16 cellular contexts compared by ENCODE assay signal in the genomic region with DNA sequence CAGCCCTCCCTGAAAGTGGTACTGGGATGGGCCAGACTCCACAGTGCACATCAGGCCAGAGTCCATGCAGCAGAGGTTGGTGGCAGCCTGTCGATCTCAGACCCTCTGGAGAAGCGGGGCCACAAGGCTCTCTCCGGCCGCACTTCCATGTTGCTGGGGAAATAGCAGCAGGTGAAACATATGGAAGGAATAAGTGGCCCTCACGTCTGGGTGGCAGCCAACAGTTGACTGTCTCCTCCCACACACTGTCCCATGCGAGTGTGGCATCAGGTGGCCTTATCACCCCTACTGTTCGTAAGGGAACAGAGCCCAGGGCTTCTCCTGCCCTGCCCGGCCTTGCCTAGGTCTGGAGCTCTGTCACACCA. TPM values are rescaled to one million over a fixed set of nuclear protein-coding genes. Genes with fewer than 3 reads are reported as not detected.
DNase-seq lines count a peak whose midpoint lies in the region; ATAC-seq, FAIRE-seq and TF ChIP-seq lines count a peak whose summit lies in the region.
"Had no signal": no experiment of that assay in that cellular context is flagged by ENCODE, and none has a peak within 500 bp of the region (broad histone marks: within the 10 kb centered on the region; RNA-seq: fewer than 3 reads in every experiment).

No MANE protein-coding gene starts in this region.

- peak; percentile 87 to 94 for DNase-seq in NCI-H524 (lab: John Stamatoyannopoulos, UW)
- DNase-seq in heart right ventricle: peak in 1 of 2 donors; percentile 37
- DNase-seq in pancreas: no peak
- DNase-seq in activated CD4-positive, CD25-positive, alpha-beta regulatory T cell treated with anti-CD3 and anti-CD28 coated beads, Interleukin-2, amount 50 U/mL, for 72 hours: no peak
- no peak for DNase-seq in NCI-H2171 treated with DMSO at 0.1 percent for 48 hours (lab: John Stamatoyannopoulos, UW)
- DNase-seq: activated gamma-delta T cell treated with Interleukin-2 at 50 U/mL for 16 hours; CD4-positive, alpha-beta T cell; EL; endodermal cell; islet precursor cell; NCI-H748 treated with DMSO at 0.1 percent for 48 hours had no signal

- intact Hi-C loops in heart right ventricle (cut with DNase I) (loop anchor here in 2 of 10 donors (2.0 kb wide), 1 partner anchor 56 kb away; no protein-coding TSS in a partner anchor), pancreas (cut with DNase I) (no loop called here)

- H3K4me1 ChIP-seq in BLaER1 treated with 17β-estradiol and CSF1 and Interleukin-3, amounts not matched to agents 10 nM and 100 nM: peaks cover 15 to 26% (median 19%) of the 10 kb centered on the region in 10 experiments
- H3K4me1 ChIP-seq in heart right ventricle: peaks cover 3 to 65% (median 42%) of the 10 kb centered on the region in 9 donors
- peaks cover 0 to 11% (median 8%) of the 10 kb centered on the region in 3 donors for H3K4me1 ChIP-seq in pancreas

- H3K4me3 ChIP-seq in BLaER1 treated with 17β-estradiol and CSF1 and Interleukin-3, amounts not matched to agents 10 nM and 100 nM: no peak overlapping the region
- H3K4me3 ChIP-seq in heart right ventricle (no peak overlapping the region), pancreas (no peak overlapping the region)
- H3K4me3 ChIP-seq: K562 had no signal

- H3K9ac ChIP-seq in BLaER1 treated with 17β-estradiol and CSF1 and Interleukin-3, amounts not matched to agents 10 nM and 100 nM: 0 out of 22 replicates have a peak overlapping the region, but pooled peaks of 2 of the 11 experiments have one; percentile 41 to 50

- H3K36me3 ChIP-seq in BLaER1 treated with 17β-estradiol and CSF1 and Interleukin-3, amounts not matched to agents 10 nM and 100 nM: peaks cover 0 to 24% (median 10%) of the 10 kb centered on the region in 11 experiments; a peak in 11 of 22 replicates
- H3K36me3 ChIP-seq in heart right ventricle: peaks cover 0 to 8% (median 0%) of the 10 kb centered on the region in 9 donors
- H3K36me3 ChIP-seq in pancreas: no peaks in the 10 kb centered on the region

- TF ChIP-seq CTCF in heart right ventricle (IDR thresholded peaks at IDR 0.05) (no peak), pancreas (IDR thresholded peaks at IDR 0.05) (no peak)

- FAIRE-seq in pancreas (lab: Jason Lieb, UNC): no peak
- FAIRE-seq: H54, K562 had no signal

- H3K4me2 ChIP-seq in BLaER1 treated with 17β-estradiol and CSF1 and Interleukin-3, amounts not matched to agents 10 nM and 100 nM: peak overlapping the region; percentile 56 to 81 (median 72); a peak in 21 of 22 replicates

- ATAC-seq in heart right ventricle (peak; percentile 60 to 90 (median 76)), pancreas (peak in 3 of 4 donors; percentile 9 to 43 (median 25)), esophagus mucosa (no peak), HG03521 (IDR thresholded peaks at IDR 0.05; ENCODE audit: unreplicated experiment) (no peak)
- ATAC-seq: K562 had no signal

- WGBS in heart right ventricle, 2 donors: 63 to 71% methylated on average over 8 of the region's 8 CpGs
- WGBS in pancreas, 2 donors: 73 to 76% methylated on average over 8 of the region's 8 CpGs

- 0 out of 22 replicates have a peak, but pooled peaks cover 0 to 5% (median 0%) of the 10 kb centered on the region in 11 experiments for H4K20me1 ChIP-seq in BLaER1 treated with 17β-estradiol and CSF1 and Interleukin-3, amounts not matched to agents 10 nM and 100 nM

- H3K9me3 ChIP-seq in BLaER1 treated with 17β-estradiol and CSF1 and Interleukin-3, amounts not matched to agents 10 nM and 100 nM (replicated peaks in 1 of 11): peaks cover 0 to 5% (median 0%) of the 10 kb centered on the region in 11 experiments; a peak in 2 of 22 replicates
- H3K9me3 ChIP-seq in heart right ventricle (no peaks in the 10 kb centered on the region), pancreas (no peaks in the 10 kb centered on the region)

- peak overlapping the region in 4 of 11 experiments; percentile 10 to 46 (median 33); a peak in 5 of 22 replicates for H3K27ac ChIP-seq in BLaER1 treated with 17β-estradiol and CSF1 and Interleukin-3, amounts not matched to agents 10 nM and 100 nM
- H3K27ac ChIP-seq in heart right ventricle: peak overlapping the region; percentile 83 to 99 (median 92)
- H3K27ac ChIP-seq in pancreas: no peak overlapping the region

- no peaks in the 10 kb centered on the region for H3K27me3 ChIP-seq in BLaER1 treated with 17β-estradiol and CSF1 and Interleukin-3, amounts not matched to agents 10 nM and 100 nM
- H3K27me3 ChIP-seq in heart right ventricle: no peaks in the 10 kb centered on the region
- no peaks in the 10 kb centered on the region for H3K27me3 ChIP-seq in pancreas

RNA-seq across cellular contexts. Expression of a gene that starts 58.1 kb away (rescaled TPM):
- total RNA-seq in heart right ventricle (100 to 1,000 TPM in 1 of 10 donors, 10 to 100 TPM in 9; 29.7 to 182 (median 60.3) TPM), pancreas (10 to 100 TPM; 13.3 to 39.1 (median 27.5) TPM), esophagus mucosa (166 TPM)
- polyA plus RNA-seq in heart right ventricle (10 to 100 TPM; 16.5 to 24.0 TPM), pancreas (10 to 100 TPM; 10.0 to 11.9 TPM)

Comparison
In these comparisons a context has a peak if more than half of its experiments do, and no peak if none do; other contexts are left out.
1. H3K27ac ChIP-seq: peak in heart right ventricle (10 of 10); none in pancreas (0 of 4).
2. DNase-seq: peak in NCI-H524 (2 of 2); none in pancreas (0 of 6), activated CD4-positive, CD25-positive, alpha-beta regulatory T cell treated with anti-CD3 and anti-CD28 coated beads, Interleukin-2, amount 50 U/mL, for 72 hours (single experiment) and NCI-H2171 treated with DMSO at 0.1 percent for 48 hours (single experiment).
3. ATAC-seq: peak in heart right ventricle (8 of 8) and pancreas (3 of 4); none in esophagus mucosa (single experiment) and HG03521 (single experiment).